8 cellular contexts compared by ENCODE assay signal in genomic region chr5:71586941-71587708, GRCh38. TPM values are rescaled to one million over a fixed set of nuclear protein-coding genes. Genes with fewer than 3 reads are reported as not detected.
DNase-seq lines count a peak whose midpoint lies in the region; FAIRE-seq and TF ChIP-seq lines count a peak whose summit lies in the region.

Gene MCCC2 (plus strand): TSS chr5:71587340. CDS start chr5:71587426, 86 bp downstream.

- peak within 1 kb of the TSS; percentile 94 for H3K4me3 Mint-ChIP-seq in activated naive CD4-positive, alpha-beta T cell treated with anti-CD3 and anti-CD28 coated beads for 36 hours

- peak within 1 kb of the TSS; percentile 94 for H3K27ac Mint-ChIP-seq in activated naive CD4-positive, alpha-beta T cell treated with anti-CD3 and anti-CD28 coated beads for 36 hours

- peaks cover 31% of the 10 kb centered on the region for H3K4me1 Mint-ChIP-seq in activated naive CD4-positive, alpha-beta T cell treated with anti-CD3 and anti-CD28 coated beads for 36 hours (ENCODE audit: low read depth)

- peak within 1 kb of the TSS; percentile 87 for H3K4me2 ChIP-seq in neuronal stem cell (ENCODE audit: insufficient read depth, low read length, poor library complexity, severe bottlenecking)

- H2AFZ ChIP-seq in neuronal stem cell (ENCODE audit: low read length), result peak within 1 kb of the TSS; percentile 85

- H3K4me1 ChIP-seq in neuronal stem cell (ENCODE audit: control insufficient read depth in 2 of 2, insufficient read depth in 1 of 2, low read depth in 1 of 2, low read length in 2 of 2), result no peaks in the 10 kb centered on the region
- H3K4me1 ChIP-seq in subcutaneous abdominal adipose tissue (ENCODE audit: control insufficient read depth in 5 of 5, insufficient read depth in 5 of 5, low read length in 5 of 5), result peaks cover 5 to 37% (median 34%) of the 10 kb centered on the region in 5 donors

- peak within 1 kb of the TSS; percentile 84 for H3K18ac ChIP-seq in neuronal stem cell (ENCODE audit: low read length)

- H4K91ac ChIP-seq in neuronal stem cell (ENCODE audit: low read depth, low read length, poor library complexity), result no peak within 1 kb of the TSS

- H3K27me3 ChIP-seq in neuronal stem cell (ENCODE audit: control insufficient read depth in 3 of 3, insufficient read depth in 3 of 3, low read depth in 1 of 3, low read length in 3 of 3), result no peaks in the 10 kb centered on the region
- H3K27me3 ChIP-seq in subcutaneous abdominal adipose tissue (ENCODE audit: control insufficient read depth in 5 of 5, insufficient read depth in 4 of 5, low read length in 5 of 5), result no peaks in the 10 kb centered on the region

- no peak within 1 kb of the TSS for H3K4ac ChIP-seq in neuronal stem cell (ENCODE audit: low read length)

- H3K36me3 ChIP-seq in neuronal stem cell (replicated peaks in 1 of 2; ENCODE audit: control insufficient read depth in 2 of 2, insufficient read depth in 2 of 2, low read length in 2 of 2) (no peaks in the 10 kb centered on the region), subcutaneous abdominal adipose tissue (ENCODE audit: control insufficient read depth in 5 of 5, insufficient read depth in 5 of 5, low read length in 5 of 5) (no peaks in the 10 kb centered on the region)

- no peak within 1 kb of the TSS for H2BK15ac ChIP-seq in neuronal stem cell (ENCODE audit: low read length)

- intact Hi-C loops in activated naive CD4-positive, alpha-beta T cell treated with anti-CD3 and anti-CD28 coated beads for 36 hours (cut with micrococcal nuclease), result loop anchor here (1.0 to 5.0 kb wide), 3 partner anchors 14 to 170 kb away; partner anchors contain the start of gene BDP1

- peak within 1 kb of the TSS; percentile 51 for H2BK12ac ChIP-seq in neuronal stem cell (ENCODE audit: low read length)

- H3K4me3 ChIP-seq in HFF-Myc (replicated peaks; ENCODE audit: low read depth, low read length) (peak within 1 kb of the TSS; percentile 76), neuronal stem cell (ENCODE audit: low read length in 2 of 2) (peak within 1 kb of the TSS; percentile 47 to 82), subcutaneous abdominal adipose tissue (ENCODE audit: low read depth in 1 of 5, low read length in 5 of 5) (peak within 1 kb of the TSS; percentile 83 to 97 (median 87))

- CTCF ChIA-PET in activated naive CD4-positive, alpha-beta T cell treated with anti-CD3 and anti-CD28 coated beads for 36 hours (lab: Charles Lee), result interaction anchor here (0.6 to 2.7 kb wide), 3 partner anchors 11 to 16 kb away, joined by 3 to 22 read pairs (median 4); no protein-coding TSS in a partner anchor

- no peak within 1 kb of the TSS for H4K8ac ChIP-seq in neuronal stem cell (ENCODE audit: low read depth, low read length)

- peak within 1 kb of the TSS; percentile 57 for H3K27ac ChIP-seq in neuronal stem cell (replicated peaks; ENCODE audit: low read length)
- peak within 1 kb of the TSS; percentile 93 for H3K27ac ChIP-seq in subcutaneous abdominal adipose tissue (ENCODE audit: low read depth, low read length)

- H2BK5ac ChIP-seq in neuronal stem cell (ENCODE audit: low read length), result peak within 1 kb of the TSS; percentile 90

- H3K9me3 Mint-ChIP-seq in activated naive CD4-positive, alpha-beta T cell treated with anti-CD3 and anti-CD28 coated beads for 36 hours, result no peaks in the 10 kb centered on the region

- in situ Hi-C loops in SK-MEL-5 (cut with HindIII; ENCODE audit: low pct_unique_long_range_greater_than_20kb, low sequenced_read_pairs), result no loop called here

- no peak for FAIRE-seq in frontal cortex (lab: Jason Lieb, UNC)

- H2BK120ac ChIP-seq in neuronal stem cell (ENCODE audit: low read depth, low read length), result no peak within 1 kb of the TSS

- peaks cover 2% of the 10 kb centered on the region for H3K36me3 Mint-ChIP-seq in activated naive CD4-positive, alpha-beta T cell treated with anti-CD3 and anti-CD28 coated beads for 36 hours (ENCODE audit: low read depth)

- peak within 1 kb of the TSS; percentile 81 for H3K23ac ChIP-seq in neuronal stem cell (ENCODE audit: low read depth, low read length, poor library complexity)

- no peaks in the 10 kb centered on the region for H3K79me1 ChIP-seq in neuronal stem cell (ENCODE audit: low read depth, low read length)

- H3K27me3 Mint-ChIP-seq in activated naive CD4-positive, alpha-beta T cell treated with anti-CD3 and anti-CD28 coated beads for 36 hours (ENCODE audit: low read depth), result no peaks in the 10 kb centered on the region

- H3K9me3 ChIP-seq in neuronal stem cell (replicated peaks in 1 of 2; ENCODE audit: control insufficient read depth in 2 of 2, insufficient read depth in 1 of 2, low read depth in 1 of 2, low read length in 2 of 2) (no peaks in the 10 kb centered on the region), subcutaneous abdominal adipose tissue (ENCODE audit: control insufficient read depth in 5 of 5, low read length in 5 of 5) (no peaks in the 10 kb centered on the region)

- DNase-seq in GM04503 (ENCODE audit: low read depth) (peak; percentile 69), HFF-Myc (ENCODE audit: extremely low read depth, low read depth) (peak; percentile 81), NAMALWA (ENCODE audit: low spot score) (peak; percentile 98), SK-MEL-5 (ENCODE audit: low read depth, low spot score) (peak; percentile 96), frontal cortex (ENCODE audit: low spot score in 2 of 2) (peak; percentile 86 to 92), neuronal stem cell (ENCODE audit: low spot score) (peak; percentile 88)
- DNase-seq in activated naive CD4-positive, alpha-beta T cell treated with anti-CD3 and anti-CD28 coated beads for 36 hours, result peak; percentile 98

- WGBS in neuronal stem cell (ENCODE audit: extremely low coverage in 2 of 2, insufficient read length in 2 of 2, insufficient replicate concordance in 1 of 2), 2 donors, result no CpG with 5 or more reads among the region's 56 CpGs

- no peak within 1 kb of the TSS for H3K14ac ChIP-seq in neuronal stem cell (ENCODE audit: low read length)

- H2AK5ac ChIP-seq in neuronal stem cell (ENCODE audit: low read depth, low read length), result no peak within 1 kb of the TSS

- no peak for TF ChIP-seq CTCF in HFF-Myc (IDR thresholded peaks at IDR 0.05; ENCODE audit: low read depth, low read length, missing control alignments)

- H3K9ac ChIP-seq in neuronal stem cell (ENCODE audit: low read depth, low read length, poor library complexity) (peak within 1 kb of the TSS; percentile 99), subcutaneous abdominal adipose tissue (ENCODE audit: low read length in 5 of 5) (peak within 1 kb of the TSS; percentile 89 to 99 (median 96))

RNA-seq across cellular contexts. Expression of gene MCCC2, which starts in this region (rescaled TPM):
- total RNA-seq in SK-MEL-5 (2014; rRNA removed; shearing (Covaris generic)), result 53.2 and 56.4 TPM in 2 replicates
- polyA plus RNA-seq in SK-MEL-5 (2015; cell fraction: cytosol; rRNA removed), result 70.5 and 81.9 TPM in 2 replicates
- polyA plus RNA-seq in SK-MEL-5 (2015; cell fraction: nucleus; rRNA removed), result 55.4 and 74.2 TPM in 2 replicates
- total RNA-seq in activated naive CD4-positive, alpha-beta T cell treated with anti-CD3 and anti-CD28 coated beads for 36 hours, result 10 to 100 TPM; 49.3 to 51.6 TPM
- 12.2 TPM for total RNA-seq in frontal cortex
- polyA plus RNA-seq in neuronal stem cell (2013, experiment 1 of 2), result 31.4 TPM
- 31.0 TPM for polyA plus RNA-seq in neuronal stem cell (2013, experiment 2 of 2)

Comparison
In these comparisons a context has a peak if more than half of its experiments do, and no peak if none do; other contexts are left out.
1. Peak in every context shown above with its lines: DNase-seq, H3K4me3 ChIP-seq and H3K27ac ChIP-seq.